ENCODE assay signal across 1 cellular context in genomic region chr5:119347996-119348395, GRCh38.
TF ChIP-seq lines count a peak whose summit lies in the region.

No MANE protein-coding gene starts in this region.

TF ChIP-seq in H1, 55 proteins besides CTCF, POLR2A, EP300 and RAD21:
- no peak for TF ChIP-seq CBX5 (IDR thresholded peaks at IDR 0.05; ENCODE audit: low read depth, low read length)
